Comparison of ENCODE assay signal across 20 cellular contexts in genomic region chr4:101948055-101948454, GRCh38.
"Had no signal": no experiment of that assay in that cellular context is flagged by ENCODE, and none has a peak within 500 bp of the region (broad histone marks: within the 10 kb centered on the region; RNA-seq: fewer than 3 reads in every experiment).

No MANE protein-coding gene starts in this region.

- H3K9me3 ChIP-seq: MG63, SJSA1 had no signal

- DNase-seq: KBM-7, MG63, NCI-H1092 treated with DMSO at 0.1 percent for 48 hours, NCI-H1436, NCI-H187, NCI-H2029, NCI-H2081 treated with DMSO at 0.1 percent for 48 hours, NCI-H2171, NCI-H226, NCI-H446, NCI-H510A, NCI-H524 treated with DMSO at 0.1 percent for 48 hours, NCI-H69, NCI-H774, Right ventricle myocardium superior, RPMI8226, SIG-M5 had no signal

- H3K36me3 ChIP-seq: MG63, SJSA1 had no signal

- H3K4me3 ChIP-seq: MG63, SJSA1, SK-N-MC had no signal

- H3K27me3 ChIP-seq: MG63, SJSA1 had no signal

- H3K27ac ChIP-seq: HL-60, SJSA1, SK-N-MC had no signal
